Comparison of ENCODE assay signal across 14 cellular contexts in the genomic region with DNA sequence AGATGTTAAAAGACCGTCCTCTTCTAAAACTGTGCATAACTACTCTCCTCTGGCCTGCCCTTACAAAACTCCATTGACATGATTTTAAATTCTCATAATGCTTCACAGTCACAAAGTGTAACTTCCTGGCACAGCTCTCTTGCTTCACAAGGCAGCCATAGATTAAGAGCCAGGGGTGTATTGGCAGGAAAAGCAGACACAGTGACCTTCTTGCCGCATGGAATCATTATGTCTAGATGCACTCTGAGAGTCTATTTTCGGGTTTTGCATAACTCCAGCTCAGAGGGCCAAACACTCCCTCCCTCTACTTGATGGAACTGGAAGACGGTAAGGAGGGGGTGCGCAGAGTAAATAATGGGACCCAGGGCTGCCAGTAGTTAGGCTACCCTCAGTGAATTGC.
DNase-seq lines count a peak whose midpoint lies in the region; ATAC-seq and TF ChIP-seq lines count a peak whose summit lies in the region.
"Had no signal": no experiment of that assay in that cellular context is flagged by ENCODE, and none has a peak within 500 bp of the region (broad histone marks: within the 10 kb centered on the region; RNA-seq: fewer than 3 reads in every experiment).

No MANE protein-coding gene starts in this region.

- intact Hi-C loops in heart right ventricle (cut with DNase I) = loop anchor here in 2 of 10 donors (10.0 kb wide), 1 partner anchor 105 kb away; no protein-coding TSS in a partner anchor

- 11 to 22% methylated on average over 5 of the region's 5 CpGs for WGBS in heart right ventricle, 2 donors

- H3K9me3 ChIP-seq in HAP-1 (no peaks in the 10 kb centered on the region), heart right ventricle (no peaks in the 10 kb centered on the region)

- H3K27me3 ChIP-seq in HAP-1 (ENCODE audit: low read depth) = no peaks in the 10 kb centered on the region
- no peaks in the 10 kb centered on the region for H3K27me3 ChIP-seq in heart right ventricle

- H3K4me1 ChIP-seq in HAP-1 (peaks cover 21% of the 10 kb centered on the region), heart right ventricle (peaks cover 2 to 59% (median 36%) of the 10 kb centered on the region in 9 donors)

- no peak overlapping the region for H3K4me3 ChIP-seq in HAP-1
- H3K4me3 ChIP-seq in heart right ventricle = no peak overlapping the region

- H3K36me3 ChIP-seq in HAP-1 (replicated peaks) = no peaks in the 10 kb centered on the region
- peaks cover 0 to 17% (median 0%) of the 10 kb centered on the region in 9 donors for H3K36me3 ChIP-seq in heart right ventricle

- peak; percentile 71 to 92 (median 88) for ATAC-seq in heart right ventricle
- no peak for ATAC-seq in GM18870 (IDR thresholded peaks at IDR 0.05; ENCODE audit: unreplicated experiment)
- ATAC-seq: natural killer cell treated with Interleukin-12 subunit alpha and Interleukin-12 subunit beta and Interleukin-15 and Interleukin-18, amount 100 ng/mL, for 72 hours had no signal

- DNase-seq in HAP-1 (ENCODE audit: low spot score in 2 of 2) (peak; percentile 46 to 67), caudate nucleus (lab: John Stamatoyannopoulos, UW) (peak in 14 of 61 donors; percentile 3 to 60 (median 16)), heart right ventricle (peak in 1 of 2 donors; percentile 62), retina (peak; percentile 25), NCI-H526 treated with DMSO at 0.1 percent for 48 hours (lab: John Stamatoyannopoulos, UW) (no peak)
- DNase-seq in stimulated activated naive CD4-positive, alpha-beta T cell treated with Interleukin-2 at 50 U/mL for 16 hours (lab: John Stamatoyannopoulos, UW) = no peak
- no peak for DNase-seq in activated T-cell treated with anti-CD3 and anti-CD28 coated beads, Interleukin-2, amount 50 U/mL, for 1 hour
- DNase-seq: activated CD8-positive, alpha-beta memory T cell treated with anti-CD3 and anti-CD28 coated beads, Interleukin-2, amount 50 U/mL, for 4 hours; activated naive CD4-positive, alpha-beta T cell treated with Interleukin-2 at 50 U/mL for 16 hours; NK-92 treated with Interleukin-12 subunit alpha and Interleukin-12 subunit beta, amount 100 ng/mL, for 24 hours; SHP77; stimulated activated CD4-positive, alpha-beta T cell treated with anti-CD3 and anti-CD28 coated beads, Interleukin-4, amount 100 ng/mL, for 1 hour had no signal

- in situ Hi-C loops in HAP-1 (cut with MboI; ENCODE audit: low sequenced_read_pairs) = no loop called here

- no peak for TF ChIP-seq CTCF in heart right ventricle (IDR thresholded peaks at IDR 0.05)

- H3K27ac ChIP-seq in caudate nucleus (ENCODE audit: low read depth, low read length) = peak overlapping the region; percentile 27
- peak overlapping the region in 9 of 10 donors; percentile 28 to 85 (median 71) for H3K27ac ChIP-seq in heart right ventricle

Comparison
In these comparisons a context has a peak if more than half of its experiments do, and no peak if none do; other contexts are left out.
1. DNase-seq: peak in HAP-1 (2 of 2) and retina (single experiment); none in stimulated activated naive CD4-positive, alpha-beta T cell treated with Interleukin-2 at 50 U/mL for 16 hours (single experiment), NCI-H526 treated with DMSO at 0.1 percent for 48 hours (single experiment) and activated T-cell treated with anti-CD3 and anti-CD28 coated beads, Interleukin-2, amount 50 U/mL, for 1 hour (single experiment).